20 cellular contexts compared by ENCODE assay signal in genomic region chr18:64488698-64489097, GRCh38.
DNase-seq lines count a peak whose midpoint lies in the region; ATAC-seq, FAIRE-seq and TF ChIP-seq lines count a peak whose summit lies in the region.
"Had no signal": no experiment of that assay in that cellular context is flagged by ENCODE, and none has a peak within 500 bp of the region (broad histone marks: within the 10 kb centered on the region; RNA-seq: fewer than 3 reads in every experiment).

No MANE protein-coding gene starts in this region.

- H4K8ac ChIP-seq in IMR-90 (ENCODE audit: low read depth in 2 of 2, low read length in 2 of 2): no peak overlapping the region

- H3K9ac ChIP-seq in IMR-90 (ENCODE audit: low read depth, low read length): no peak overlapping the region

- intact Hi-C loops in IMR-90 (cut with micrococcal nuclease) (no loop called here), thyroid gland (cut with DNase I) (no loop called here)

- in situ Hi-C loops in IMR-90 (cut with MboI; ENCODE audit: low sequenced_read_pairs): no loop called here

- H2AK9ac ChIP-seq in IMR-90 (replicated peaks; ENCODE audit: low read depth, low read length, poor library complexity): no peak overlapping the region

- FAIRE-seq in endometrium (lab: Jason Lieb, UNC): peak; percentile 29
- FAIRE-seq: GM12891, GM18507 had no signal

- H3K4me3 ChIP-seq in IMR-90 (ENCODE audit: insufficient read depth, low read depth, low read length) (no peak overlapping the region), thyroid gland (replicated peaks in 1 of 3) (no peak overlapping the region)
- H3K4me3 ChIP-seq: GM23338 had no signal

- DNase-seq in NCI-H2171 treated with DMSO at 0.1 percent for 48 hours (lab: John Stamatoyannopoulos, UW) (peak; percentile 18), NCI-H2171 (lab: John Stamatoyannopoulos, UW) (no peak), IMR-90 (no peak), thyroid gland (no peak), T-cell (no peak)
- DNase-seq in stimulated activated CD4-positive, alpha-beta T cell treated with anti-CD3 and anti-CD28 coated beads, Interleukin-12 subunit alpha, Interleukin-12 subunit beta, amount 100 ng/mL, for 4 hours: no peak
- DNase-seq: C1 segment of cervical spinal cord; Calu3; CD4-positive, alpha-beta memory T cell; COR-L47; DMS53; DMS79 treated with DMSO at 0.1 percent for 48 hours; GF-D8; H7; HCEC 1CT had no signal

- no peak for TF ChIP-seq RAD21 in IMR-90 (IDR thresholded peaks at IDR 0.05; ENCODE audit: low read length)

- no peaks in the 10 kb centered on the region for H4K20me1 ChIP-seq in IMR-90 (ENCODE audit: insufficient read depth, low read length)

- no peaks in the 10 kb centered on the region for H3K79me1 ChIP-seq in IMR-90 (ENCODE audit: low read depth in 1 of 2, low read length in 2 of 2)

- H2BK5ac ChIP-seq in IMR-90 (ENCODE audit: low read depth, low read length, poor library complexity, severe bottlenecking): no peak overlapping the region

- no peak overlapping the region for H3K14ac ChIP-seq in IMR-90 (replicated peaks; ENCODE audit: low read depth, low read length)

- dilution Hi-C loops in IMR-90 (cut with HindIII; ENCODE audit: low sequenced_read_pairs, unreplicated experiment): no loop called here

- H2AK5ac ChIP-seq in IMR-90 (ENCODE audit: low read depth, low read length): no peak overlapping the region

- no peak overlapping the region for H2AFZ ChIP-seq in IMR-90 (replicated peaks; ENCODE audit: low read length, poor library complexity)
- H2AFZ ChIP-seq: GM23338 had no signal

- no peaks in the 10 kb centered on the region for H3K9me1 ChIP-seq in IMR-90 (ENCODE audit: insufficient read depth, low read length)

- no peaks in the 10 kb centered on the region for H3K4me1 Mint-ChIP-seq in T-cell
- H3K4me1 Mint-ChIP-seq: CD4-positive, alpha-beta memory T cell; GM23338 had no signal

- H4K91ac ChIP-seq in IMR-90 (ENCODE audit: insufficient read depth, low read depth, low read length): no peak overlapping the region

- no peak overlapping the region for H2BK120ac ChIP-seq in IMR-90 (ENCODE audit: low read depth, low read length)

- H3K9me3 Mint-ChIP-seq in T-cell: peaks cover 0 to 6% (median 5%) of the 10 kb centered on the region in 3 donors
- H3K9me3 Mint-ChIP-seq: GM23338 had no signal

- no peak overlapping the region for H3K4ac ChIP-seq in IMR-90 (ENCODE audit: low read depth, low read length)

- TF ChIP-seq CTCF in IMR-90 (conservative IDR thresholded peaks at IDR 0.05; ENCODE audit: low read depth, low read length): no peak
- no peak for TF ChIP-seq CTCF in thyroid gland (IDR thresholded peaks at IDR 0.05)

- H3K4me2 ChIP-seq in IMR-90 (ENCODE audit: low read depth, low read length): no peak overlapping the region
- H3K4me2 ChIP-seq: GM23338 had no signal

- CTCF ChIA-PET in IMR-90 (lab: Yijun Ruan, JAX): no interaction called here
- CTCF ChIA-PET in T-cell (lab: Charles Lee): no interaction called here

- TF ChIP-seq POLR2A in IMR-90 (IDR thresholded peaks at IDR 0.05; ENCODE audit: low read depth, low read length) (no peak), thyroid gland (IDR thresholded peaks at IDR 0.05) (no peak)

- no peak for ATAC-seq in IMR-90 (ENCODE audit: low read depth)
- no peak for ATAC-seq in T-cell (replicated peaks in 1 of 4)
- ATAC-seq: GM23338 had no signal

- H3K27ac Mint-ChIP-seq in T-cell: no peak overlapping the region
- H3K27ac Mint-ChIP-seq: CD4-positive, alpha-beta memory T cell; GM23338 had no signal

- H3K9me3 ChIP-seq in IMR-90 (ENCODE audit: control insufficient read depth, insufficient read depth, low read length) (no peaks in the 10 kb centered on the region; the same call in 1 of the 2 replicates), thyroid gland (no peaks in the 10 kb centered on the region)

- H3K4me1 ChIP-seq in IMR-90 (ENCODE audit: control insufficient read depth, insufficient read depth, low read length): no peaks in the 10 kb centered on the region
- no peaks in the 10 kb centered on the region for H3K4me1 ChIP-seq in thyroid gland

- POLR2A ChIA-PET in IMR-90 (lab: Charles Lee; ENCODE audit: unreplicated experiment): no interaction called here
- POLR2A ChIA-PET in T-cell (lab: Charles Lee): no interaction called here

- H3K23ac ChIP-seq in IMR-90 (ENCODE audit: low read depth, low read length): no peak overlapping the region

- H3K27ac ChIP-seq in IMR-90 (ENCODE audit: insufficient read depth, low read length): no peak overlapping the region
- no peak overlapping the region for H3K27ac ChIP-seq in thyroid gland
- H3K27ac ChIP-seq: 22Rv1 had no signal

- BruUV-seq in IMR-90 (replicated peaks; lab: Mats Ljungman, UMichigan): no TSS peak

- H3K27me3 Mint-ChIP-seq in T-cell: no peaks in the 10 kb centered on the region
- H3K27me3 Mint-ChIP-seq: CD4-positive, alpha-beta memory T cell had no signal

- H3K27me3 ChIP-seq in IMR-90 (ENCODE audit: control insufficient read depth, insufficient read depth, low read length) (no peaks in the 10 kb centered on the region), thyroid gland (no peaks in the 10 kb centered on the region)

- H2BK15ac ChIP-seq in IMR-90 (ENCODE audit: low read depth, low read length): no peak overlapping the region

- H3K18ac ChIP-seq in IMR-90 (ENCODE audit: low read depth, low read length): no peak overlapping the region

- no peak overlapping the region for H2BK20ac ChIP-seq in IMR-90 (ENCODE audit: low read depth, low read length)

- H4K5ac ChIP-seq in IMR-90 (ENCODE audit: low read depth, low read length): no peak overlapping the region

- H3K4me3 Mint-ChIP-seq in T-cell: no peak overlapping the region
- H3K4me3 Mint-ChIP-seq: CD4-positive, alpha-beta memory T cell; GM23338 had no signal

- no peaks in the 10 kb centered on the region for H3K36me3 ChIP-seq in IMR-90 (ENCODE audit: control insufficient read depth, insufficient read depth, low read length)
- no peaks in the 10 kb centered on the region for H3K36me3 ChIP-seq in thyroid gland

- H3K56ac ChIP-seq in IMR-90 (ENCODE audit: extremely low read depth, insufficient read depth, low read length): no peak overlapping the region

- no peaks in the 10 kb centered on the region for H3K36me3 Mint-ChIP-seq in T-cell
- H3K36me3 Mint-ChIP-seq: CD4-positive, alpha-beta memory T cell had no signal

TF ChIP-seq in IMR-90, 13 proteins besides CTCF, POLR2A, EP300 and RAD21:
- TF ChIP-seq RFX5 (IDR thresholded peaks at IDR 0.05; ENCODE audit: low read depth, low read length): no peak
- peak; percentile 89 for TF ChIP-seq MAFK (IDR thresholded peaks at IDR 0.05; ENCODE audit: low read depth, low read length)
